ENCODE assay signal across 23 cellular contexts in genomic region chr6:135410856-135411255, GRCh38.
"Had no signal": no experiment of that assay in that cellular context is flagged by ENCODE, and none has a peak within 500 bp of the region (broad histone marks: within the 10 kb centered on the region; RNA-seq: fewer than 3 reads in every experiment).

No MANE protein-coding gene starts in this region.

- DNase-seq: dorsolateral prefrontal cortex; effector CD4-positive, alpha-beta T cell; effector memory CD4-positive, alpha-beta T cell; esophagus squamous epithelium; heart left ventricle; hypothalamus; left cardiac atrium; left lung; left ventricle myocardium superior; lower lobe of right lung; naive B cell; naive thymus-derived CD8-positive, alpha-beta T cell had no signal

- ATAC-seq: esophagus mucosa; foreskin keratinocyte; gastroesophageal sphincter; heart left ventricle; left cardiac atrium; left lung; left ventricle myocardium superior; lower lobe of right lung; naive thymus-derived CD8-positive, alpha-beta T cell had no signal

- H3K9me3 ChIP-seq: esophagus squamous epithelium, gastroesophageal sphincter, heart left ventricle, left lung, lower lobe of right lung, mucosa of descending colon had no signal

- H3K4me1 ChIP-seq: esophagus squamous epithelium, foreskin keratinocyte, gastroesophageal sphincter, heart left ventricle, left lung, lower lobe of right lung had no signal

- H3K27me3 ChIP-seq: dorsolateral prefrontal cortex, esophagus squamous epithelium, foreskin keratinocyte, gastroesophageal sphincter, heart left ventricle, hepatocyte, left lung had no signal

- H2AFZ ChIP-seq: hepatocyte had no signal

- H3K4me3 ChIP-seq: coronary artery, dorsolateral prefrontal cortex, esophagus squamous epithelium, gastroesophageal sphincter, heart left ventricle, hepatocyte, left lung, lower lobe of right lung, mucosa of descending colon had no signal

- H3K4me2 ChIP-seq: hepatocyte had no signal

- H3K27ac ChIP-seq: coronary artery, dorsolateral prefrontal cortex, epithelial cell of prostate, esophagus squamous epithelium, foreskin keratinocyte, gastroesophageal sphincter, heart left ventricle, hepatocyte, left lung, lower lobe of right lung had no signal

- FAIRE-seq: colon, endometrium, frontal cortex, islet of Langerhans had no signal

- H3K79me2 ChIP-seq: hepatocyte had no signal
